Comparison of ENCODE assay signal across 1 cellular context in genomic region chr15:74160390-74160789, GRCh38. TPM values are rescaled to one million over a fixed set of nuclear protein-coding genes. Genes with fewer than 3 reads are reported as not detected.
"Had no signal": no experiment of that assay in that cellular context is flagged by ENCODE, and none has a peak within 500 bp of the region (broad histone marks: within the 10 kb centered on the region; RNA-seq: fewer than 3 reads in every experiment).

No MANE protein-coding gene starts in this region.

RNA-seq across cellular contexts. Expression of gene ISLR2, which starts 30.0 kb away (rescaled TPM):
- total RNA-seq: G401 had no signal
